In genomic region chr9:133440884-133441283, GRCh38 we compare ENCODE assay signal across 22 cellular contexts. TPM values are rescaled to one million over a fixed set of nuclear protein-coding genes. Genes with fewer than 3 reads are reported as not detected.
DNase-seq lines count a peak whose midpoint lies in the region; ATAC-seq, FAIRE-seq and TF ChIP-seq lines count a peak whose summit lies in the region.
"Had no signal": no experiment of that assay in that cellular context is flagged by ENCODE, and none has a peak within 500 bp of the region (broad histone marks: within the 10 kb centered on the region; RNA-seq: fewer than 3 reads in every experiment).

No MANE protein-coding gene starts in this region.

- no peak overlapping the region for H3K27ac ChIP-seq in astrocyte (ENCODE audit: low read depth, low read length)
- H3K27ac ChIP-seq: C4-2B, cardiac muscle cell, KMS-11, pancreas, SJCRH30, transverse colon had no signal

- no peak overlapping the region for H3K4me2 ChIP-seq in astrocyte (ENCODE audit: low read length)
- H3K4me2 ChIP-seq: GM23338, KMS-11 had no signal

- no peaks in the 10 kb centered on the region for H3K9me3 Mint-ChIP-seq in astrocyte (ENCODE audit: unreplicated experiment)
- no peaks in the 10 kb centered on the region for H3K9me3 Mint-ChIP-seq in stimulated activated effector memory CD8-positive, alpha-beta T cell treated with anti-CD3 and anti-CD28 coated beads, Interleukin-12 subunit alpha, Interleukin-12 subunit beta, amount 100 ng/mL, for 72 hours
- H3K9me3 Mint-ChIP-seq: activated CD4-positive, alpha-beta T cell treated with anti-CD3 and anti-CD28 coated beads, Interleukin-2, amount 10 ng/mL, durations not matched to agents 24 days and 14 days; activated naive CD8-positive, alpha-beta T cell treated with anti-CD3 and anti-CD28 coated beads for 36 hours; GM23338 had no signal

- no peak overlapping the region for H3K4me3 ChIP-seq in astrocyte (ENCODE audit: insufficient read depth, low read depth, low read length)
- H3K4me3 ChIP-seq: cardiac muscle cell, GM23338, pancreas, SJCRH30, transverse colon had no signal

- no peaks in the 10 kb centered on the region for H3K27me3 ChIP-seq in astrocyte (ENCODE audit: insufficient read depth, low read length)
- H3K27me3 ChIP-seq: cardiac muscle cell, pancreas, transverse colon had no signal

- no peak overlapping the region for H3K9ac ChIP-seq in astrocyte (ENCODE audit: low read length)
- H3K9ac ChIP-seq: KMS-11 had no signal

- H3K27me3 Mint-ChIP-seq in astrocyte (ENCODE audit: low read depth, unreplicated experiment): peaks cover 38% of the 10 kb centered on the region
- H3K27me3 Mint-ChIP-seq: activated CD4-positive, alpha-beta T cell treated with anti-CD3 and anti-CD28 coated beads, Interleukin-2, amount 10 ng/mL, durations not matched to agents 24 days and 14 days; activated naive CD8-positive, alpha-beta T cell treated with anti-CD3 and anti-CD28 coated beads for 36 hours had no signal

- TF ChIP-seq CTCF in astrocyte (IDR thresholded peaks at IDR 0.05; ENCODE audit: insufficient read depth, low read depth, low read length): no peak

- no peaks in the 10 kb centered on the region for H3K4me1 ChIP-seq in astrocyte (ENCODE audit: insufficient read depth, low read length)
- H3K4me1 ChIP-seq: pancreas, SJCRH30, transverse colon had no signal

- FAIRE-seq in GM18507 (lab: Jason Lieb, UNC) (peak; percentile 77), astrocyte (lab: Jason Lieb, UNC) (no peak)
- FAIRE-seq: pancreas had no signal

- H3K36me3 ChIP-seq in astrocyte (ENCODE audit: insufficient read depth, low read length): no peaks in the 10 kb centered on the region
- H3K36me3 ChIP-seq: cardiac muscle cell, pancreas, SJCRH30, transverse colon had no signal

- H3K4me3 Mint-ChIP-seq in astrocyte (ENCODE audit: unreplicated experiment): peak overlapping the region; percentile 66
- no peak overlapping the region for H3K4me3 Mint-ChIP-seq in stimulated activated effector memory CD8-positive, alpha-beta T cell treated with anti-CD3 and anti-CD28 coated beads, Interleukin-12 subunit alpha, Interleukin-12 subunit beta, amount 100 ng/mL, for 72 hours
- H3K4me3 Mint-ChIP-seq: activated CD4-positive, alpha-beta T cell treated with anti-CD3 and anti-CD28 coated beads, Interleukin-2, amount 10 ng/mL, durations not matched to agents 24 days and 14 days; activated naive CD8-positive, alpha-beta T cell treated with anti-CD3 and anti-CD28 coated beads for 36 hours; GM23338 had no signal

- no peaks in the 10 kb centered on the region for H3K9me3 ChIP-seq in astrocyte (ENCODE audit: insufficient read depth, low read depth, low read length)
- H3K9me3 ChIP-seq: pancreas, SJCRH30, transverse colon had no signal

- peaks cover 6% of the 10 kb centered on the region for H3K36me3 Mint-ChIP-seq in astrocyte (ENCODE audit: low read depth, unreplicated experiment)
- no peaks in the 10 kb centered on the region for H3K36me3 Mint-ChIP-seq in stimulated activated effector memory CD8-positive, alpha-beta T cell treated with anti-CD3 and anti-CD28 coated beads, Interleukin-12 subunit alpha, Interleukin-12 subunit beta, amount 100 ng/mL, for 72 hours
- H3K36me3 Mint-ChIP-seq: activated naive CD8-positive, alpha-beta T cell treated with anti-CD3 and anti-CD28 coated beads for 36 hours had no signal

- DNase-seq in GM18507 (ENCODE audit: extremely low spot score, insufficient read length, low read depth) (peak; percentile 50), astrocyte (ENCODE audit: low read depth) (no peak), HuH-7.5 (ENCODE audit: low spot score) (no peak), COR-L47 (lab: John Stamatoyannopoulos, UW) (no peak)
- no peak for DNase-seq in stimulated activated effector memory CD8-positive, alpha-beta T cell treated with anti-CD3 and anti-CD28 coated beads, Interleukin-12 subunit alpha, Interleukin-12 subunit beta, amount 100 ng/mL, for 72 hours (ENCODE audit: low spot score in 2 of 2)
- DNase-seq: activated CD4-positive, alpha-beta T cell treated with anti-CD3 and anti-CD28 coated beads, Interleukin-2, amount 10 ng/mL, durations not matched to agents 24 days and 14 days; activated naive CD8-positive, alpha-beta T cell treated with anti-CD3 and anti-CD28 coated beads for 36 hours; DND-41; hippocampal formation; NCI-H1417 treated with DMSO at 0.1 percent for 48 hours; NCI-H2227 treated with DMSO at 0.1 percent for 48 hours; OCI-M1; pancreas; SJCRH30; transverse colon had no signal

- H4K20me1 ChIP-seq in astrocyte (ENCODE audit: insufficient read depth, low read length): no peaks in the 10 kb centered on the region

- ATAC-seq in HG03342 (IDR thresholded peaks at IDR 0.05; ENCODE audit: unreplicated experiment): peak; percentile 71
- ATAC-seq in stimulated activated effector memory CD8-positive, alpha-beta T cell treated with anti-CD3 and anti-CD28 coated beads, Interleukin-12 subunit alpha, Interleukin-12 subunit beta, amount 100 ng/mL, for 72 hours: no peak
- ATAC-seq in GM19452 (IDR thresholded peaks at IDR 0.05; ENCODE audit: unreplicated experiment): no peak
- ATAC-seq in GM19467 (IDR thresholded peaks at IDR 0.05; ENCODE audit: unreplicated experiment): no peak
- ATAC-seq: GM23338, pancreas had no signal

- H3K4me1 Mint-ChIP-seq in astrocyte (ENCODE audit: low read depth, unreplicated experiment): no peaks in the 10 kb centered on the region
- peaks cover 8% of the 10 kb centered on the region for H3K4me1 Mint-ChIP-seq in stimulated activated effector memory CD8-positive, alpha-beta T cell treated with anti-CD3 and anti-CD28 coated beads, Interleukin-12 subunit alpha, Interleukin-12 subunit beta, amount 100 ng/mL, for 72 hours
- H3K4me1 Mint-ChIP-seq: activated CD4-positive, alpha-beta T cell treated with anti-CD3 and anti-CD28 coated beads, Interleukin-2, amount 10 ng/mL, durations not matched to agents 24 days and 14 days; GM23338 had no signal

- no peak overlapping the region for H2AFZ ChIP-seq in astrocyte (ENCODE audit: low read depth, low read length)
- H2AFZ ChIP-seq: GM23338 had no signal

- H3K79me2 ChIP-seq in astrocyte (ENCODE audit: insufficient read depth, low read length): no peaks in the 10 kb centered on the region

- H3K27ac Mint-ChIP-seq in astrocyte (ENCODE audit: unreplicated experiment): no peak overlapping the region
- peak overlapping the region; percentile 53 for H3K27ac Mint-ChIP-seq in stimulated activated effector memory CD8-positive, alpha-beta T cell treated with anti-CD3 and anti-CD28 coated beads, Interleukin-12 subunit alpha, Interleukin-12 subunit beta, amount 100 ng/mL, for 72 hours
- H3K27ac Mint-ChIP-seq: activated CD4-positive, alpha-beta T cell treated with anti-CD3 and anti-CD28 coated beads, Interleukin-2, amount 10 ng/mL, durations not matched to agents 24 days and 14 days; activated naive CD8-positive, alpha-beta T cell treated with anti-CD3 and anti-CD28 coated beads for 36 hours; GM23338 had no signal

RNA-seq across cellular contexts. Expression of gene ADAMTS13, which starts 18.7 kb away (rescaled TPM):
- 5.6 and 7.3 TPM in 2 replicates for total RNA-seq in astrocyte

RNA-seq across cellular contexts. Expression of gene CACFD1, which starts 18.9 kb away (rescaled TPM):
- 13.1 and 14.2 TPM in 2 replicates for total RNA-seq in astrocyte

RNA-seq across cellular contexts. Expression of gene REXO4, which starts 23.1 kb away (rescaled TPM):
- 19.7 and 22.5 TPM in 2 replicates for total RNA-seq in astrocyte

RNA-seq across cellular contexts. Expression of gene SLC2A6, which starts 38.0 kb away (rescaled TPM):
- 21.1 and 24.3 TPM in 2 replicates for total RNA-seq in astrocyte
